20 cellular contexts compared by ENCODE assay signal in the genomic region with DNA sequence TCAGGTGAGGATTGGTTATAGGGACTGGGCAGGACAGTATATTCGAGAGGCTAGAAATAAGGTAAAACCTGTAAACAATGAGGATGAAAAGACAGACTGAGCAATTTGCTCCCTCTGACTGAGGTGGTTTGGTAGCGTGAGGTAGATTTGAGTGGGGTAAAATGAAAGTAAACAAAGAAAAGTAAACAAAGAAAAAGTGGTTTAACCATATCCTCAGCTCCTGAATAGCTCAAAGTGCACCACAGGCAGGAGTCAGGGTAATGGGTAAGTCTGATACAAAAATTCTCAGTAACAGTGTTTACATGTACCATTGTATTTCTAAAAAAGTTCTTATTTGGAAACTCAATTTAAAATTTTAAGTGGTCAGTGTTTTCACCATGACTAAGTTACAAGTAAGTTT.
DNase-seq lines count a peak whose midpoint lies in the region; ATAC-seq and TF ChIP-seq lines count a peak whose summit lies in the region.
"Had no signal": no experiment of that assay in that cellular context is flagged by ENCODE, and none has a peak within 500 bp of the region (broad histone marks: within the 10 kb centered on the region; RNA-seq: fewer than 3 reads in every experiment).

No MANE protein-coding gene starts in this region.

- peaks cover 6% of the 10 kb centered on the region for H3K27me3 Mint-ChIP-seq in nephron progenitor cell (ENCODE audit: low read depth, poor library complexity)
- H3K27me3 Mint-ChIP-seq: B cell; CD8-positive, alpha-beta memory T cell had no signal

- H3K4me1 Mint-ChIP-seq in nephron progenitor cell: no peaks in the 10 kb centered on the region
- H3K4me1 Mint-ChIP-seq: B cell; CD8-positive, alpha-beta memory T cell had no signal

- DNase-seq in DMS153 (lab: John Stamatoyannopoulos, UW) (peak; percentile 0), DMS153 treated with DMSO at 0.1 percent for 48 hours (lab: John Stamatoyannopoulos, UW; ENCODE audit: unreplicated experiment) (no peak), M059J (ENCODE audit: low read depth) (peak; percentile 18), NCI-H69 (lab: John Stamatoyannopoulos, UW) (peak; percentile 32), nephron progenitor cell (no peak), GF-D8 (lab: John Stamatoyannopoulos, UW) (no peak)
- no peak for DNase-seq in activated effector memory CD4-positive, alpha-beta T cell treated with Interleukin-2 at 50 U/mL for 16 hours
- DNase-seq: CD8-positive, alpha-beta memory T cell; DMS79 treated with DMSO at 0.1 percent for 48 hours; H7; NCI-H1092 treated with DMSO at 0.1 percent for 48 hours; NCI-H146; NCI-H1930; NCI-H2171; NCI-H226; NCI-H524; OCI-M1; SIG-M5 had no signal

- H3K27ac Mint-ChIP-seq in nephron progenitor cell: peak overlapping the region; percentile 65
- H3K27ac Mint-ChIP-seq: B cell; CD8-positive, alpha-beta memory T cell had no signal

- TF ChIP-seq CTCF in nephron progenitor cell (IDR thresholded peaks at IDR 0.05): no peak

- peaks cover 5% of the 10 kb centered on the region for H3K36me3 Mint-ChIP-seq in nephron progenitor cell (ENCODE audit: low read depth)
- H3K36me3 Mint-ChIP-seq: CD8-positive, alpha-beta memory T cell had no signal

- peaks cover 21% of the 10 kb centered on the region for H3K9me3 Mint-ChIP-seq in nephron progenitor cell

- H3K4me3 Mint-ChIP-seq in nephron progenitor cell: no peak overlapping the region
- H3K4me3 Mint-ChIP-seq: B cell; CD8-positive, alpha-beta memory T cell had no signal

- ATAC-seq in GM19467 (IDR thresholded peaks at IDR 0.05; ENCODE audit: unreplicated experiment): no peak

Comparison
In these comparisons a context has a peak if more than half of its experiments do, and no peak if none do; other contexts are left out.
1. DNase-seq: peak in DMS153 (single experiment), M059J (single experiment) and NCI-H69 (single experiment); none in DMS153 treated with DMSO at 0.1 percent for 48 hours (single experiment), nephron progenitor cell (single experiment), activated effector memory CD4-positive, alpha-beta T cell treated with Interleukin-2 at 50 U/mL for 16 hours (single experiment) and GF-D8 (single experiment).